1 cellular context compared by ENCODE assay signal in the genomic region with DNA sequence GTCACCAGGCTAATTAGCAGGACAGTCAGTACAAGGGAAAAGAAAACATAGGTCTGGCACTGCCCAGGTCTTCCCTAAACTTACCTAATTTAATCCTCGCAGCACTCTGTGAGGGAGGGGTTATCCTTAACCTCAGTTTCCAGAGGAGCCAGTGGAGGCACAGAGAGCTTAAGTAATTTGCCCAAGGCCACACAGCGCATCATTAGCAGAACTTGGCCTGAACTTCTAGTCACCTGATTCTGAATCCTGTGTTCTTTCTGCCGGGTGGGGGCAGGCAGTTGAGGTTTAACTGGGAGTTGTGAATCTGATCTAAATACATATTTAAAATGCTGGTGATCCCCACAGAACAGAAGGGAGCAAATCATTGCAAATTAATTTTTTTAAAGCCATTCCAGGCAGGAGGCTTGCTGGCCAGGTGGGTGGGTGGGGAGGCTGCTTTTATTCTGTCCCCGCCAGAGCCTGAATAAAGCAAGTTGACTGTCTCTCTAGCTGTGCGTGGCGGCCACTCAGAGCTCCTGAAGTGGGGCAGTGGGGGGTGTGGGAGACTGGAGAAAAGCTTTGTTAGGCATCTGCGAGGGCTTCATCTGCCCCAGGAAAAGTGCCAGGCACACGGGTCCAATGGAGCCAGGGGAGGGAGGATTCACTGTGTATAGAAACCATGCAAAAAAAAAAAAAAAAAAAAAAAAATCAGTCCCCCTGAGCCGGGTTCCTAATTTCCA.
TF ChIP-seq lines count a peak whose summit lies in the region.

No MANE protein-coding gene starts in this region.

TF ChIP-seq in GM23338, 12 proteins besides CTCF, POLR2A, EP300 and RAD21 (continued from another document):
- no peak for TF ChIP-seq ZNF462 (CRISPR knock-in tag; IDR thresholded peaks at IDR 0.05)
- no peak for TF ChIP-seq ZNF114 (CRISPR knock-in tag; IDR thresholded peaks at IDR 0.05)
